ENCODE assay signal across 38 cellular contexts in the genomic region with DNA sequence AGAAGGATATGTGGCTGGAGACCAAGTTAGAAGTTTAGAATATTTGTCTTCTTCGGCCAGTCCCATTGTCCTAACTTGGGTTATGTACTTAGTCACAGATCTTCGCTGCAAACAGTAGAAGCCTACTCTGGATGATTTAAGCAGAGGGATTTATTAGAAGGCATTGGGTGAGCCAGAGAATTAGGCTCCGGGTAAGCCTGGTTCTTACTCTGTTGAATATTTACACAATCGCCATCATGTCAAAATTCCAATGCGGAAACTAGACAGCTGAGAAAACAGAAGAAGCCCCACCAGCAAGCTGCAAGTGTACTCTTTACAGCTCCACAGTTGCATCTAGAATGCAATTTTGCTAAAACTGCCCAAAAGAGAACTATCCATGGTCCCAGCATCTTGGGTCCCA.
"Had no signal": no experiment of that assay in that cellular context is flagged by ENCODE, and none has a peak within 500 bp of the region (broad histone marks: within the 10 kb centered on the region; RNA-seq: fewer than 3 reads in every experiment).

No MANE protein-coding gene starts in this region.

- H3K4me1 Mint-ChIP-seq: activated naive CD4-positive, alpha-beta T cell treated with anti-CD3 and anti-CD28 coated beads, Interleukin-2, amount 10 ng/mL, durations not matched to agents 7 days and 5 days; activated naive CD4-positive, alpha-beta T cell treated with anti-CD3 and anti-CD28 coated beads, Interleukin-2, amount 50 U/mL, for 24 hours; activated naive CD8-positive, alpha-beta T cell treated with anti-CD3 and anti-CD28 coated beads for 36 hours; activated naive CD8-positive, alpha-beta T cell treated with anti-CD3 and anti-CD28 coated beads, Interleukin-2, amount 10 ng/mL, durations not matched to agents 7 days and 5 days; activated naive CD8-positive, alpha-beta T cell treated with anti-CD3 and anti-CD28 coated beads, Interleukin-2, amount 50 U/mL, for 24 hours; activated T-helper 17 cell treated with anti-CD3 and anti-CD28 coated beads, Interleukin-2, amount 50 U/mL, for 72 hours; brain; central memory CD8-positive, alpha-beta T cell had no signal

- H3K27ac ChIP-seq: adrenal gland, ascending aorta, body of pancreas, brain microvascular endothelial cell, breast epithelium, cardiac muscle cell had no signal

- DNase-seq: activated effector memory CD4-positive, alpha-beta T cell treated with anti-CD3 and anti-CD28 coated beads, Interleukin-2, amount 50 U/mL, for 16 hours; activated effector memory CD4-positive, alpha-beta T cell treated with Interleukin-2 at 50 U/mL for 16 hours; activated gamma-delta T cell; activated gamma-delta T cell treated with Interleukin-2 at 50 U/mL for 16 hours; activated naive CD4-positive, alpha-beta T cell; activated naive CD4-positive, alpha-beta T cell treated with anti-CD3 and anti-CD28 coated beads for 36 hours; activated naive CD4-positive, alpha-beta T cell treated with anti-CD3 and anti-CD28 coated beads, Interleukin-2, amount 10 ng/mL, durations not matched to agents 7 days and 5 days; activated naive CD4-positive, alpha-beta T cell treated with anti-CD3 and anti-CD28 coated beads, Interleukin-2, amount 50 U/mL, for 16 hours; activated naive CD4-positive, alpha-beta T cell treated with Interleukin-2 at 50 U/mL for 16 hours; activated naive CD8-positive, alpha-beta T cell treated with anti-CD3 and anti-CD28 coated beads for 36 hours; activated naive CD8-positive, alpha-beta T cell treated with anti-CD3 and anti-CD28 coated beads, Interleukin-2, amount 10 ng/mL, durations not matched to agents 7 days and 5 days; activated naive CD8-positive, alpha-beta T cell treated with anti-CD3 and anti-CD28 coated beads, Interleukin-2, amount 50 U/mL, for 24 hours; activated T-cell treated with anti-CD3 and anti-CD28 coated beads, Interleukin-2, amount 50 U/mL, for 1 hour; activated T-cell treated with anti-CD3 and anti-CD28 coated beads, Interleukin-2, amount 50 U/mL, for 24 hours; activated T-cell treated with anti-CD3 and anti-CD28 coated beads, Interleukin-2, amount 50 U/mL, for 4 hours; activated T-cell treated with anti-CD3 and anti-CD28 coated beads, Interleukin-2, amount 50 U/mL, for 48 hours; activated T-cell treated with anti-CD3 and anti-CD28 coated beads, Interleukin-2, amount 50 U/mL, for 72 hours; adrenal gland; amniotic stem cell; amygdala; anterior cingulate cortex; aorta; body of pancreas; brain microvascular endothelial cell; caudate nucleus; central memory CD4-positive, alpha-beta T cell; cerebellar nuclear complex had no signal

- H3K9me3 Mint-ChIP-seq: activated naive CD4-positive, alpha-beta T cell treated with anti-CD3 and anti-CD28 coated beads for 36 hours; activated naive CD4-positive, alpha-beta T cell treated with anti-CD3 and anti-CD28 coated beads, Interleukin-2, amount 10 ng/mL, durations not matched to agents 7 days and 5 days; activated naive CD4-positive, alpha-beta T cell treated with anti-CD3 and anti-CD28 coated beads, Interleukin-2, amount 50 U/mL, for 24 hours; activated naive CD4-positive, alpha-beta T cell treated with anti-CD3 and anti-CD28 coated beads, Interleukin-2, amount 50 U/mL, for 72 hours; activated naive CD8-positive, alpha-beta T cell treated with anti-CD3 and anti-CD28 coated beads, Interleukin-2, amount 10 ng/mL, durations not matched to agents 7 days and 5 days; activated naive CD8-positive, alpha-beta T cell treated with anti-CD3 and anti-CD28 coated beads, Interleukin-2, amount 50 U/mL, for 24 hours; activated T-cell treated with anti-CD3 and anti-CD28 coated beads, Interleukin-2, amount 50 U/mL, for 24 hours; activated T-cell treated with anti-CD3 and anti-CD28 coated beads, Interleukin-2, amount 50 U/mL, for 72 hours; activated T-helper 1 cell treated with anti-CD3 and anti-CD28 coated beads, Interleukin-12 subunit alpha, Interleukin-12 subunit beta, Interleukin-2, Interleukin-4 antibody, amounts not matched to agents 30 ng/mL and 10 ng/mL and 1 ng/mL, durations not matched to agents 14 hours and 24 hours and 36 hours; activated T-helper 2 cell treated with anti-CD3 and anti-CD28 coated beads, Interferon-gamma antibody, Interleukin-2, Interleukin-4, amounts not matched to agents 10 μg/mL and 5 μg/mL and 100 μg/mL, durations not matched to agents 14 hours and 24 hours and 36 hours had no signal

- H3K4me1 ChIP-seq: adrenal gland, ascending aorta, body of pancreas, breast epithelium had no signal

- H3K4me3 Mint-ChIP-seq: activated naive CD4-positive, alpha-beta T cell treated with anti-CD3 and anti-CD28 coated beads for 36 hours; activated naive CD4-positive, alpha-beta T cell treated with anti-CD3 and anti-CD28 coated beads, Interleukin-2, amount 10 ng/mL, durations not matched to agents 7 days and 5 days; activated naive CD4-positive, alpha-beta T cell treated with anti-CD3 and anti-CD28 coated beads, Interleukin-2, amount 50 U/mL, for 24 hours; activated naive CD8-positive, alpha-beta T cell; activated naive CD8-positive, alpha-beta T cell treated with anti-CD3 and anti-CD28 coated beads for 36 hours; activated naive CD8-positive, alpha-beta T cell treated with anti-CD3 and anti-CD28 coated beads, Interleukin-2, amount 10 ng/mL, durations not matched to agents 7 days and 5 days; activated naive CD8-positive, alpha-beta T cell treated with anti-CD3 and anti-CD28 coated beads, Interleukin-2, amount 50 U/mL, for 24 hours; activated T-cell treated with anti-CD3 and anti-CD28 coated beads, Interleukin-2, amount 50 U/mL, for 24 hours; activated T-cell treated with anti-CD3 and anti-CD28 coated beads, Interleukin-2, amount 50 U/mL, for 4 hours; activated T-cell treated with anti-CD3 and anti-CD28 coated beads, Interleukin-2, amount 50 U/mL, for 72 hours; activated T-helper 1 cell treated with anti-CD3 and anti-CD28 coated beads, Interleukin-12 subunit alpha, Interleukin-12 subunit beta, Interleukin-2, Interleukin-4 antibody, amounts not matched to agents 30 ng/mL and 10 ng/mL and 1 ng/mL, durations not matched to agents 14 hours and 24 hours and 36 hours; activated T-helper 17 cell treated with anti-CD3 and anti-CD28 coated beads, Interleukin-2, amount 50 U/mL, for 72 hours; brain; central memory CD8-positive, alpha-beta T cell had no signal

- H3K36me3 ChIP-seq: adrenal gland, ascending aorta, brain microvascular endothelial cell, breast epithelium, cardiac muscle cell had no signal

- H3K4me3 ChIP-seq: adrenal gland, ascending aorta, body of pancreas, breast epithelium, cardiac muscle cell had no signal

- H3K27me3 Mint-ChIP-seq: activated naive CD4-positive, alpha-beta T cell treated with anti-CD3 and anti-CD28 coated beads, Interleukin-2, amount 10 ng/mL, durations not matched to agents 7 days and 5 days; activated naive CD8-positive, alpha-beta T cell; activated naive CD8-positive, alpha-beta T cell treated with anti-CD3 and anti-CD28 coated beads for 36 hours; activated naive CD8-positive, alpha-beta T cell treated with anti-CD3 and anti-CD28 coated beads, Interleukin-2, amount 10 ng/mL, durations not matched to agents 7 days and 5 days; activated naive CD8-positive, alpha-beta T cell treated with anti-CD3 and anti-CD28 coated beads, Interleukin-2, amount 50 U/mL, for 24 hours; activated T-cell treated with anti-CD3 and anti-CD28 coated beads, Interleukin-2, amount 50 U/mL, for 24 hours; activated T-helper 17 cell treated with anti-CD3 and anti-CD28 coated beads, Interleukin-2, amount 50 U/mL, for 72 hours; brain; central memory CD8-positive, alpha-beta T cell had no signal

- H3K36me3 Mint-ChIP-seq: activated naive CD4-positive, alpha-beta T cell treated with anti-CD3 and anti-CD28 coated beads, Interleukin-2, amount 10 ng/mL, durations not matched to agents 7 days and 5 days; activated naive CD4-positive, alpha-beta T cell treated with anti-CD3 and anti-CD28 coated beads, Interleukin-2, amount 50 U/mL, for 24 hours; activated naive CD4-positive, alpha-beta T cell treated with anti-CD3 and anti-CD28 coated beads, Interleukin-2, amount 50 U/mL, for 72 hours; activated naive CD8-positive, alpha-beta T cell; activated naive CD8-positive, alpha-beta T cell treated with anti-CD3 and anti-CD28 coated beads for 36 hours; activated naive CD8-positive, alpha-beta T cell treated with anti-CD3 and anti-CD28 coated beads, Interleukin-2, amount 10 ng/mL, durations not matched to agents 7 days and 5 days; brain had no signal

- H3K27ac Mint-ChIP-seq: activated naive CD4-positive, alpha-beta T cell treated with anti-CD3 and anti-CD28 coated beads for 36 hours; activated naive CD4-positive, alpha-beta T cell treated with anti-CD3 and anti-CD28 coated beads, Interleukin-2, amount 10 ng/mL, durations not matched to agents 7 days and 5 days; activated naive CD4-positive, alpha-beta T cell treated with anti-CD3 and anti-CD28 coated beads, Interleukin-2, amount 50 U/mL, for 24 hours; activated naive CD4-positive, alpha-beta T cell treated with anti-CD3 and anti-CD28 coated beads, Interleukin-2, amount 50 U/mL, for 72 hours; activated naive CD8-positive, alpha-beta T cell; activated naive CD8-positive, alpha-beta T cell treated with anti-CD3 and anti-CD28 coated beads for 36 hours; activated naive CD8-positive, alpha-beta T cell treated with anti-CD3 and anti-CD28 coated beads, Interleukin-2, amount 10 ng/mL, durations not matched to agents 7 days and 5 days; activated naive CD8-positive, alpha-beta T cell treated with anti-CD3 and anti-CD28 coated beads, Interleukin-2, amount 50 U/mL, for 24 hours; activated T-cell treated with anti-CD3 and anti-CD28 coated beads, Interleukin-2, amount 50 U/mL, for 24 hours; activated T-cell treated with anti-CD3 and anti-CD28 coated beads, Interleukin-2, amount 50 U/mL, for 72 hours; activated T-helper 1 cell treated with anti-CD3 and anti-CD28 coated beads, Interleukin-12 subunit alpha, Interleukin-12 subunit beta, Interleukin-2, Interleukin-4 antibody, amounts not matched to agents 30 ng/mL and 10 ng/mL and 1 ng/mL, durations not matched to agents 14 hours and 24 hours and 36 hours; activated T-helper 17 cell treated with anti-CD3 and anti-CD28 coated beads, Interleukin-2, amount 50 U/mL, for 72 hours; activated T-helper 2 cell treated with anti-CD3 and anti-CD28 coated beads, Interferon-gamma antibody, Interleukin-2, Interleukin-4, amounts not matched to agents 10 μg/mL and 5 μg/mL and 100 μg/mL, durations not matched to agents 14 hours and 24 hours and 36 hours; brain had no signal

- H3K27me3 ChIP-seq: adrenal gland, ascending aorta, body of pancreas, brain microvascular endothelial cell, breast epithelium, cardiac muscle cell had no signal

- H3K9me3 ChIP-seq: adrenal gland, ascending aorta, body of pancreas, breast epithelium had no signal
